31 cellular contexts compared by ENCODE assay signal in the genomic region with DNA sequence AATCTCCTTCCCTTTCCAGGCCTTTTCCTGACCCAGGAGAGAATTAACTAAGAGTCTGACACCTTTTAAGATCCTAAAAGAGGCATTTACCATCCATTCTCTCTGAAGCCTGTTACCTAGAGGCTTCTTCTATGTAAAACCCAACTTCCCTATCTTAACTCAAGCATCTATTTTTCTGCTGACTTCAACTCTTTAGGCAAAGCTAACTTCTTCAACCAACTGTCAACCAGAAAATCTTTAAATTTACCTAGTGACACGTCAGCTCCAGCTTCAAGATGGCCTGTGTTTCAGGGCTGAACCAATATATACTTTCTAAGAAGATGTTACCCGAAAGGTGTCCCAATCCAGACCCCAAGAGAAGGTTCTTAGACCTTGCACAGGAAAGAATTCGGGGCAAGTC.
"Had no signal": no experiment of that assay in that cellular context is flagged by ENCODE, and none has a peak within 500 bp of the region (broad histone marks: within the 10 kb centered on the region; RNA-seq: fewer than 3 reads in every experiment).

No MANE protein-coding gene starts in this region.

- H3K27ac ChIP-seq: adrenal gland, breast epithelium, cardiac muscle cell, colonic mucosa, esophagus squamous epithelium had no signal

- H3K36me3 Mint-ChIP-seq: activated CD4-positive, alpha-beta memory T cell treated with anti-CD3 and anti-CD28 coated beads for 36 hours; activated CD8-positive, alpha-beta memory T cell treated with anti-CD3 and anti-CD28 coated beads, Interleukin-2, amount 10 ng/mL, durations not matched to agents 7 days and 5 days; activated naive CD4-positive, alpha-beta T cell treated with anti-CD3 and anti-CD28 coated beads, Interleukin-2, amount 50 U/mL, for 24 hours; activated naive CD8-positive, alpha-beta T cell treated with anti-CD3 and anti-CD28 coated beads for 36 hours; brain had no signal

- H3K27me3 ChIP-seq: adrenal gland, breast epithelium, cardiac muscle cell, colonic mucosa, esophagus squamous epithelium had no signal

- H3K4me1 Mint-ChIP-seq: activated CD4-positive, alpha-beta T cell treated with anti-CD3 and anti-CD28 coated beads for 36 hours; activated CD4-positive, alpha-beta T cell treated with anti-CD3 and anti-CD28 coated beads, Interleukin-2, amount 10 ng/mL, durations not matched to agents 24 days and 14 days; activated CD8-positive, alpha-beta memory T cell treated with anti-CD3 and anti-CD28 coated beads, Interleukin-2, amount 10 ng/mL, durations not matched to agents 7 days and 5 days; activated naive CD4-positive, alpha-beta T cell treated with anti-CD3 and anti-CD28 coated beads, Interleukin-2, amount 50 U/mL, for 24 hours; activated naive CD8-positive, alpha-beta T cell treated with anti-CD3 and anti-CD28 coated beads for 36 hours; activated naive CD8-positive, alpha-beta T cell treated with anti-CD3 and anti-CD28 coated beads, Interleukin-2, amount 50 U/mL, for 24 hours had no signal

- H3K4me3 ChIP-seq: adrenal gland, breast epithelium, cardiac muscle cell, colonic mucosa, esophagus squamous epithelium had no signal

- H3K27me3 Mint-ChIP-seq: activated CD4-positive, alpha-beta memory T cell treated with anti-CD3 and anti-CD28 coated beads for 36 hours; activated CD4-positive, alpha-beta T cell treated with anti-CD3 and anti-CD28 coated beads, Interleukin-2, amount 10 ng/mL, durations not matched to agents 24 days and 14 days; activated CD8-positive, alpha-beta memory T cell treated with anti-CD3 and anti-CD28 coated beads, Interleukin-2, amount 10 ng/mL, durations not matched to agents 7 days and 5 days; activated naive CD8-positive, alpha-beta T cell treated with anti-CD3 and anti-CD28 coated beads for 36 hours; activated naive CD8-positive, alpha-beta T cell treated with anti-CD3 and anti-CD28 coated beads, Interleukin-2, amount 50 U/mL, for 24 hours had no signal

- H3K9me3 ChIP-seq: adrenal gland, breast epithelium, colonic mucosa, esophagus squamous epithelium had no signal

- H3K36me3 ChIP-seq: adrenal gland, breast epithelium, cardiac muscle cell, colonic mucosa, esophagus squamous epithelium had no signal

- ATAC-seq: activated CD4-positive, alpha-beta T cell treated with anti-CD3 and anti-CD28 coated beads for 36 hours; activated CD8-positive, alpha-beta memory T cell treated with anti-CD3 and anti-CD28 coated beads, Interleukin-2, amount 10 ng/mL, durations not matched to agents 7 days and 5 days; activated CD8-positive, alpha-beta T cell treated with anti-CD3 and anti-CD28 coated beads, Interleukin-2, amount 10 ng/mL, durations not matched to agents 7 days and 5 days; activated naive CD8-positive, alpha-beta T cell treated with anti-CD3 and anti-CD28 coated beads, Interleukin-2, amount 50 U/mL, for 24 hours had no signal

- H3K27ac Mint-ChIP-seq: activated CD4-positive, alpha-beta memory T cell treated with anti-CD3 and anti-CD28 coated beads for 36 hours; activated CD4-positive, alpha-beta T cell treated with anti-CD3 and anti-CD28 coated beads for 36 hours; activated CD4-positive, alpha-beta T cell treated with anti-CD3 and anti-CD28 coated beads, Interleukin-2, amount 10 ng/mL, durations not matched to agents 24 days and 14 days; activated CD8-positive, alpha-beta memory T cell treated with anti-CD3 and anti-CD28 coated beads, Interleukin-2, amount 10 ng/mL, durations not matched to agents 7 days and 5 days; activated CD8-positive, alpha-beta T cell treated with anti-CD3 and anti-CD28 coated beads, Interleukin-2, amount 10 ng/mL, durations not matched to agents 7 days and 5 days; activated naive CD4-positive, alpha-beta T cell treated with anti-CD3 and anti-CD28 coated beads for 36 hours; activated naive CD4-positive, alpha-beta T cell treated with anti-CD3 and anti-CD28 coated beads, Interleukin-2, amount 50 U/mL, for 24 hours; activated naive CD8-positive, alpha-beta T cell treated with anti-CD3 and anti-CD28 coated beads for 36 hours; activated naive CD8-positive, alpha-beta T cell treated with anti-CD3 and anti-CD28 coated beads, Interleukin-2, amount 50 U/mL, for 24 hours; activated T-helper 1 cell treated with anti-CD3 and anti-CD28 coated beads, Interleukin-12 subunit alpha, Interleukin-12 subunit beta, Interleukin-2, Interleukin-4 antibody, amounts not matched to agents 30 ng/mL and 10 ng/mL and 1 ng/mL, durations not matched to agents 14 hours and 24 hours and 36 hours; activated T-helper 2 cell treated with anti-CD3 and anti-CD28 coated beads, Interferon-gamma antibody, Interleukin-2, Interleukin-4, amounts not matched to agents 10 μg/mL and 5 μg/mL and 100 μg/mL, durations not matched to agents 14 hours and 24 hours and 36 hours; brain had no signal

- DNase-seq: activated CD4-positive, alpha-beta memory T cell treated with anti-CD3 and anti-CD28 coated beads for 36 hours; activated CD4-positive, alpha-beta T cell treated with anti-CD3 and anti-CD28 coated beads for 36 hours; activated CD4-positive, alpha-beta T cell treated with anti-CD3 and anti-CD28 coated beads, Interleukin-2, amount 10 ng/mL, durations not matched to agents 24 days and 14 days; activated CD4-positive, CD25-positive, alpha-beta regulatory T cell; activated CD4-positive, CD25-positive, alpha-beta regulatory T cell treated with anti-CD3 and anti-CD28 coated beads, Interleukin-2, amount 50 U/mL, for 72 hours; activated CD8-positive, alpha-beta memory T cell treated with anti-CD3 and anti-CD28 coated beads, Interleukin-2, amount 10 ng/mL, durations not matched to agents 7 days and 5 days; activated CD8-positive, alpha-beta memory T cell treated with anti-CD3 and anti-CD28 coated beads, Interleukin-2, amount 50 U/mL, for 4 hours; activated CD8-positive, alpha-beta T cell treated with anti-CD3 and anti-CD28 coated beads, Interleukin-2, amount 10 ng/mL, durations not matched to agents 7 days and 5 days; activated effector memory CD4-positive, alpha-beta T cell treated with anti-CD3 and anti-CD28 coated beads, Interleukin-2, amount 50 U/mL, for 16 hours; activated naive CD4-positive, alpha-beta T cell treated with anti-CD3 and anti-CD28 coated beads for 36 hours; activated naive CD8-positive, alpha-beta T cell treated with anti-CD3 and anti-CD28 coated beads for 36 hours; activated naive CD8-positive, alpha-beta T cell treated with anti-CD3 and anti-CD28 coated beads, Interleukin-2, amount 50 U/mL, for 24 hours; activated T-cell treated with anti-CD3 and anti-CD28 coated beads, Interleukin-2, amount 50 U/mL, for 1 hour; activated T-cell treated with anti-CD3 and anti-CD28 coated beads, Interleukin-2, amount 50 U/mL, for 48 hours; adrenal gland; amygdala; aorta; central memory CD4-positive, alpha-beta T cell; cerebellar nuclear complex; colonic mucosa; effector CD8-positive, alpha-beta T cell; esophagus squamous epithelium; foreskin melanocyte; head of caudate nucleus; T-helper 2 cell had no signal

- H3K4me1 ChIP-seq: adrenal gland, breast epithelium, colonic mucosa had no signal

- H3K4me3 Mint-ChIP-seq: activated CD4-positive, alpha-beta memory T cell treated with anti-CD3 and anti-CD28 coated beads for 36 hours; activated CD4-positive, alpha-beta T cell treated with anti-CD3 and anti-CD28 coated beads for 36 hours; activated CD4-positive, alpha-beta T cell treated with anti-CD3 and anti-CD28 coated beads, Interleukin-2, amount 10 ng/mL, durations not matched to agents 24 days and 14 days; activated CD8-positive, alpha-beta memory T cell treated with anti-CD3 and anti-CD28 coated beads, Interleukin-2, amount 10 ng/mL, durations not matched to agents 7 days and 5 days; activated CD8-positive, alpha-beta T cell treated with anti-CD3 and anti-CD28 coated beads, Interleukin-2, amount 10 ng/mL, durations not matched to agents 7 days and 5 days; activated naive CD4-positive, alpha-beta T cell treated with anti-CD3 and anti-CD28 coated beads for 36 hours; activated naive CD4-positive, alpha-beta T cell treated with anti-CD3 and anti-CD28 coated beads, Interleukin-2, amount 50 U/mL, for 24 hours; activated naive CD8-positive, alpha-beta T cell treated with anti-CD3 and anti-CD28 coated beads for 36 hours; activated naive CD8-positive, alpha-beta T cell treated with anti-CD3 and anti-CD28 coated beads, Interleukin-2, amount 50 U/mL, for 24 hours; activated T-helper 1 cell treated with anti-CD3 and anti-CD28 coated beads, Interleukin-12 subunit alpha, Interleukin-12 subunit beta, Interleukin-2, Interleukin-4 antibody, amounts not matched to agents 30 ng/mL and 10 ng/mL and 1 ng/mL, durations not matched to agents 14 hours and 24 hours and 36 hours; brain had no signal
